8 cellular contexts compared by ENCODE assay signal in the genomic region with DNA sequence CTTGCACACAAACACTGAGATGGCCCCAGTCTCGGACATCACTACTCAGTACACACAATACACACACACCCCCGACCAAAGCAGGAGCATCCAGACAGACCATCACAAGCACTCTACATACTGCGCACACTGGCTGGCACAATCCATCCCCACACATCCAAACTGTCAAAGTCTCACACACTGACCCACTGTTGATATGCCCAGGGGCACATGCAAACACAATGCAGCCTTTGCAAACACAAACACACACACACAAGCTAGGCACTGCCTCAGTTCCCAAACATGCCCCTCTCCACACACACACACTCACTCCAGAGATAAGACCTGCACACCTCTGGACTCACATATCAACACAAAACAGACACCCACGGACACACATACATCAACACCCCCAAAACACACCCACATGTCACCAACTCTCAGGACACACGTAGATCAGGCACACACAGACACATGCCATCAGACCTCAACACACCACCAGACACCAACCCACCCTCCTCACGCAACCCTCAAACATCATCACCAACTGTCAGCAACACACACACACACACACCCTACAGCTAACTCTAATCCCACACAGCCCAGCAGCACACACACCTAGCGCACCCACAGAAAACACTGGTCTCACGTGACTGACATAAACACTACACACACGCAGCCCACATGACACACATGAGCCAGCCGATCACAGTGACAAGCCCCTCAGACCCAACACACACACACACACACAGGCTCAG. TPM values are rescaled to one million over a fixed set of nuclear protein-coding genes. Genes with fewer than 3 reads are reported as not detected.
DNase-seq lines count a peak whose midpoint lies in the region; ATAC-seq and TF ChIP-seq lines count a peak whose summit lies in the region.

No MANE protein-coding gene starts in this region.

- H3F3A ChIP-seq in PC-3 (ENCODE audit: low read length, unreplicated experiment) (no peaks in the 10 kb centered on the region), neural cell (ENCODE audit: insufficient read depth, low read length, poor library complexity, severe bottlenecking) (no peaks in the 10 kb centered on the region)

- H3K36me3 ChIP-seq in PC-3 (ENCODE audit: low read depth, low read length) (no peaks in the 10 kb centered on the region), neural cell (ENCODE audit: insufficient read depth, low read length) (no peaks in the 10 kb centered on the region)

- peaks cover 40% of the 10 kb centered on the region for H3K4me1 ChIP-seq in PC-3 (ENCODE audit: insufficient read depth, low read length)

- peak; percentile 49 for DNase-seq in NCI-H82 (lab: John Stamatoyannopoulos, UW)
- DNase-seq in NCI-H82 treated with DMSO at 0.1 percent for 48 hours (lab: John Stamatoyannopoulos, UW; ENCODE audit: unreplicated experiment) = no peak
- DNase-seq in PC-3 = no peak
- DNase-seq in dorsolateral prefrontal cortex = peak in 5 of 10 donors; percentile 15 to 53 (median 45)
- DNase-seq in occipital lobe (lab: John Stamatoyannopoulos, UW) = no peak
- DNase-seq in NCI-H524 treated with DMSO at 0.1 percent for 48 hours (lab: John Stamatoyannopoulos, UW) = no peak

- no peaks in the 10 kb centered on the region for H3K79me2 ChIP-seq in PC-3 (ENCODE audit: low read length)
- H3K79me2 ChIP-seq in neural cell (replicated peaks; ENCODE audit: insufficient read depth, low read length) = no peaks in the 10 kb centered on the region

- no peak overlapping the region for H2AFZ ChIP-seq in PC-3 (ENCODE audit: low read length)
- H2AFZ ChIP-seq in neural cell (ENCODE audit: low read depth, low read length) = no peak overlapping the region

- no TSS peak for BruUV-seq in PC-3 (replicated peaks; lab: Mats Ljungman, UMichigan)

- H3K9ac ChIP-seq in PC-3 (ENCODE audit: low read length) = no peak overlapping the region
- H3K9ac ChIP-seq in neural cell (ENCODE audit: low read length) = peak overlapping the region; percentile 84

- H3K4me2 ChIP-seq in PC-3 (ENCODE audit: low read length) = peak overlapping the region; percentile 97
- peak overlapping the region; percentile 50 for H3K4me2 ChIP-seq in neural cell (ENCODE audit: low read length)

- CTCF ChIA-PET in PC-3 (lab: Charles Lee) = no interaction called here

- H3K4me3 ChIP-seq in PC-3 (ENCODE audit: low read length) = peak overlapping the region; percentile 76; the same call in 1 of the 2 replicates
- H3K4me3 ChIP-seq in dorsolateral prefrontal cortex = peak overlapping the region in 58 of 59 donors; percentile 40 to 92 (median 82)
- H3K4me3 ChIP-seq in neural cell (ENCODE audit: low read length) = peak overlapping the region; percentile 92

- no peak overlapping the region for H3K27ac ChIP-seq in PC-3 (ENCODE audit: low read length)
- peak overlapping the region in 52 of 59 donors; percentile 11 to 99 (median 96) for H3K27ac ChIP-seq in dorsolateral prefrontal cortex
- H3K27ac ChIP-seq in neural cell (ENCODE audit: low read length) = peak overlapping the region; percentile 55

- ATAC-seq in PC-3 = no peak
- ATAC-seq in GM18517 (IDR thresholded peaks at IDR 0.05; ENCODE audit: unreplicated experiment) = no peak

- POLR2A ChIA-PET in PC-3 (lab: Charles Lee; ENCODE audit: unreplicated experiment) = no interaction called here

- intact Hi-C loops in PC-3 (cut with micrococcal nuclease) = no loop called here
- intact Hi-C loops in dorsolateral prefrontal cortex (cut with DNase I) = loop anchor here in 1 of 2 donors (2.0 kb wide), 1 partner anchor 16 kb away; no protein-coding TSS in a partner anchor

- H3K9me2 ChIP-seq in PC-3 (replicated peaks; ENCODE audit: low read length) = no peaks in the 10 kb centered on the region
- no peaks in the 10 kb centered on the region for H3K9me2 ChIP-seq in neural cell (ENCODE audit: insufficient read depth, low read length)

- no peaks in the 10 kb centered on the region for H3K9me3 ChIP-seq in PC-3 (ENCODE audit: low read length)
- H3K9me3 ChIP-seq in neural cell (ENCODE audit: low read length) = no peaks in the 10 kb centered on the region

- TF ChIP-seq EP300 in neural cell (conservative IDR thresholded peaks at IDR 0.05; ENCODE audit: poor library complexity, severe bottlenecking) = peak; percentile 43

- H4K20me1 ChIP-seq in PC-3 (ENCODE audit: low read length) (no peaks in the 10 kb centered on the region), neural cell (ENCODE audit: insufficient read depth) (no peaks in the 10 kb centered on the region)

- TF ChIP-seq CTCF in PC-3 (conservative IDR thresholded peaks at IDR 0.05; ENCODE audit: low read depth, low read length) (no peak), dorsolateral prefrontal cortex (IDR thresholded peaks at IDR 0.05 in 54 of 56, conservative IDR thresholded peaks at IDR 0.05 in 2 of 56; ENCODE audit: low read depth in 1 of 56, partially characterized antibody in 56 of 56) (no peak), neural cell (IDR thresholded peaks at IDR 0.05; ENCODE audit: poor library complexity, severe bottlenecking) (no peak)

- H3K27me3 ChIP-seq in PC-3 (ENCODE audit: low read length) = no peaks in the 10 kb centered on the region
- no peaks in the 10 kb centered on the region for H3K27me3 ChIP-seq in dorsolateral prefrontal cortex
- no peaks in the 10 kb centered on the region for H3K27me3 ChIP-seq in neural cell (ENCODE audit: insufficient read depth, low read depth, low read length)

- TF ChIP-seq RAD21 in neural cell (conservative IDR thresholded peaks at IDR 0.05) = no peak

TF ChIP-seq in neural cell, 6 proteins besides CTCF, POLR2A, EP300 and RAD21:
- TF ChIP-seq MXI1 (conservative IDR thresholded peaks at IDR 0.05; ENCODE audit: poor library complexity, severe bottlenecking) = no peak
- TF ChIP-seq POLR2AphosphoS5 (IDR thresholded peaks at IDR 0.05) = peak; percentile 55

RNA-seq across cellular contexts. Expression of a gene that starts 1.9 kb away (rescaled TPM):
- 2.4 and 2.9 TPM in 2 replicates for total RNA-seq in PC-3 (2014; rRNA removed)
- 10 to 100 TPM in 50 of 120 experiments, 1 to 10 TPM in 70; 4.8 to 17.2 (median 9.6) TPM for total RNA-seq in dorsolateral prefrontal cortex
- 15.6 and 20.1 TPM in 2 replicates for polyA plus RNA-seq in neural cell
- 11.2 and 12.4 TPM in 2 replicates for polyA minus RNA-seq in neural cell
- 13.4 TPM for total RNA-seq in occipital lobe

RNA-seq across cellular contexts. Expression of a gene that starts 27.2 kb away (rescaled TPM):
- total RNA-seq in PC-3 (2014; rRNA removed) (8.3 and 12.4 TPM in 2 replicates), dorsolateral prefrontal cortex (10 to 100 TPM; 13.8 to 39.6 (median 24.0) TPM), occipital lobe (2.8 TPM)
- 2.1 and 5.3 TPM in 2 replicates for polyA plus RNA-seq in neural cell
- polyA minus RNA-seq in neural cell = 3.7 and 5.2 TPM in 2 replicates

RNA-seq across cellular contexts. Expression of a gene that starts 45.6 kb away (rescaled TPM):
- 2.5 and 5.1 TPM in 2 replicates for total RNA-seq in PC-3 (2014; rRNA removed)
- 10 to 100 TPM; 13.1 to 31.8 (median 18.3) TPM for total RNA-seq in dorsolateral prefrontal cortex
- polyA plus RNA-seq in neural cell = 6.6 and 11.5 TPM in 2 replicates
- 3.4 and 3.7 TPM in 2 replicates for polyA minus RNA-seq in neural cell
- total RNA-seq in occipital lobe = 2.3 TPM
